Comparison of ENCODE assay signal across 8 cellular contexts in genomic region chr18:32093106-32093511, GRCh38. TPM values are rescaled to one million over a fixed set of nuclear protein-coding genes. Genes with fewer than 3 reads are reported as not detected.
A peak's percentile ranks its signal among the peaks of the same experiment; 100 is the strongest.
DNase-seq lines count a peak whose midpoint lies in the region; ATAC-seq and TF ChIP-seq lines count a peak whose summit lies in the region.

No MANE protein-coding gene starts in this region.

- peak overlapping the region; percentile 85 for H3K27ac Mint-ChIP-seq in T-helper 1 cell treated with Interleukin-12 subunit alpha and Interleukin-12 subunit beta and Interleukin-4 antibody, amounts not matched to agents 30 μg/mL and 1 μg/mL, for 36 hours

- H3K4me3 ChIP-seq in brain microvascular endothelial cell (ENCODE audit: low read depth, low read length): peak overlapping the region; percentile 90
- peak overlapping the region; percentile 81 for H3K4me3 ChIP-seq in iPS-11a (ENCODE audit: low read depth, low read length)

- peaks cover 42% of the 10 kb centered on the region for H3K4me1 Mint-ChIP-seq in T-helper 1 cell treated with Interleukin-12 subunit alpha and Interleukin-12 subunit beta and Interleukin-4 antibody, amounts not matched to agents 30 μg/mL and 1 μg/mL, for 36 hours (ENCODE audit: low read depth)

- H3K9me3 Mint-ChIP-seq in T-helper 1 cell treated with Interleukin-12 subunit alpha and Interleukin-12 subunit beta and Interleukin-4 antibody, amounts not matched to agents 30 μg/mL and 1 μg/mL, for 36 hours: no peaks in the 10 kb centered on the region

- H3K36me3 ChIP-seq in KOPT-K1 (ENCODE audit: insufficient read depth, low read length) (peaks cover 40% of the 10 kb centered on the region), brain microvascular endothelial cell (replicated peaks) (no peaks in the 10 kb centered on the region)

- no peaks in the 10 kb centered on the region for H3K27me3 Mint-ChIP-seq in T-helper 1 cell treated with Interleukin-12 subunit alpha and Interleukin-12 subunit beta and Interleukin-4 antibody, amounts not matched to agents 30 μg/mL and 1 μg/mL, for 36 hours (ENCODE audit: low read depth)

- peak overlapping the region; percentile 98 for H3K27ac ChIP-seq in KOPT-K1 (ENCODE audit: low read depth, low read length, poor library complexity, severe bottlenecking)
- H3K27ac ChIP-seq in brain microvascular endothelial cell: peak overlapping the region; percentile 65

- TF ChIP-seq CTCF in GM10248 (IDR thresholded peaks at IDR 0.05; ENCODE audit: control extremely low read depth, extremely low read depth, low read depth, missing control alignments): no peak
- no peak for TF ChIP-seq CTCF in brain microvascular endothelial cell (IDR thresholded peaks at IDR 0.05; ENCODE audit: low read depth, low read length, missing control alignments)

- intact Hi-C loops in sciatic nerve (cut with DNase I): no loop called here

- peak; percentile 53 for DNase-seq in GM10248 (ENCODE audit: extremely low spot score)
- DNase-seq in brain microvascular endothelial cell: peak; percentile 37
- DNase-seq in sciatic nerve (ENCODE audit: low spot score): peak; percentile 69

- H3K9me3 ChIP-seq in KOPT-K1 (ENCODE audit: insufficient read depth, low read length, poor library complexity, severe bottlenecking): no peaks in the 10 kb centered on the region

- H3K4me3 Mint-ChIP-seq in T-helper 1 cell treated with Interleukin-12 subunit alpha and Interleukin-12 subunit beta and Interleukin-4 antibody, amounts not matched to agents 30 μg/mL and 1 μg/mL, for 36 hours: peak overlapping the region; percentile 89

- in situ Hi-C loops in brain microvascular endothelial cell (cut with HindIII; ENCODE audit: low pct_ligation_motif_present, low sequenced_read_pairs): no loop called here

- ATAC-seq in GM21825 (IDR thresholded peaks at IDR 0.05; ENCODE audit: unreplicated experiment) (peak; percentile 22), sciatic nerve (peak; percentile 1), GM18519 (IDR thresholded peaks at IDR 0.05; ENCODE audit: low FRiP score, unreplicated experiment) (no peak)

- CTCF ChIA-PET in GM10248 (lab: Yijun Ruan, JAX): interaction anchor here (0.9 to 1.3 kb wide), 2 partner anchors 11 to 13 kb away, joined by 3 to 4 read pairs; no protein-coding TSS in a partner anchor

- POLR2A ChIA-PET in GM10248 (lab: Yijun Ruan, JAX): no interaction called here

- H3K36me3 Mint-ChIP-seq in T-helper 1 cell treated with Interleukin-12 subunit alpha and Interleukin-12 subunit beta and Interleukin-4 antibody, amounts not matched to agents 30 μg/mL and 1 μg/mL, for 36 hours (ENCODE audit: low read depth): peaks cover 31% of the 10 kb centered on the region

- no peaks in the 10 kb centered on the region for H3K27me3 ChIP-seq in brain microvascular endothelial cell (replicated peaks)

RNA-seq across cellular contexts. Expression of gene RNF138, which starts 1.4 kb away (rescaled TPM):
- total RNA-seq in sciatic nerve: 22.2 TPM
